12 cellular contexts compared by ENCODE assay signal in the genomic region with DNA sequence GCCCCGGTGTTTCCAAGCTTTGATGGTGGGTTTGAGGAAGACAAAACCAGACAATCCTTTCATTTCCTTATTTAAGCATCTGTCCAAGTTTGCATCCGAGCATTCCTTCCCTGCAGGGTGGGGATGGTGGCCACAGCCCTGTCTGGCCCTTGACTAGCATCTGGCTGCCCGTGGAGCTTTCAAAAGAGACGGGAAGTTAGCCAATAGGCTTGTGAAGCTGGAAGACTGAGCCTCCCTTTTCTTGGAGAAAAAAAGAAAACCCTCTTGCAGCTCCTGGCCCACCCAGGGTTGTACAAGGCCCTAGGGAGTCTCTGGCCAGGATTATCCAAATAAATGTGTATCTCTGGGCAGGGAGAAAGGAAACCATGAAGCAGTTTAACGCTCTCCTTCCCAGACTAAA.
DNase-seq lines count a peak whose midpoint lies in the region; ATAC-seq and TF ChIP-seq lines count a peak whose summit lies in the region.
"Had no signal": no experiment of that assay in that cellular context is flagged by ENCODE, and none has a peak within 500 bp of the region (broad histone marks: within the 10 kb centered on the region; RNA-seq: fewer than 3 reads in every experiment).

No MANE protein-coding gene starts in this region.

- no peaks in the 10 kb centered on the region for H3K9me3 ChIP-seq in adrenal gland (replicated peaks in 1 of 3)
- peaks cover 0 to 4% (median 0%) of the 10 kb centered on the region in 11 donors for H3K9me3 ChIP-seq in heart right ventricle

- no peaks in the 10 kb centered on the region for H3K27me3 Mint-ChIP-seq in activated CD8-positive, alpha-beta memory T cell treated with anti-CD3 and anti-CD28 coated beads, Interleukin-2, amount 10 ng/mL, durations not matched to agents 7 days and 5 days

- WGBS in adrenal gland, 4 donors, result 59 to 81% (median 64%) methylated on average over 5 of the region's 5 CpGs
- 23 to 26% methylated on average over 5 of the region's 5 CpGs for WGBS in heart right ventricle, 2 donors

- intact Hi-C loops in adrenal gland (cut with DNase I) (no loop called here), heart right ventricle (cut with DNase I) (no loop called here)

- H3K36me3 ChIP-seq in adrenal gland (replicated peaks in 1 of 2) (no peaks in the 10 kb centered on the region), heart right ventricle (peaks cover 0 to under 1% (median 0%) of the 10 kb centered on the region in 9 donors)

- H3K4me1 ChIP-seq in adrenal gland (replicated peaks in 1 of 2) (no peaks in the 10 kb centered on the region), heart right ventricle (peaks cover 11 to 72% (median 53%) of the 10 kb centered on the region in 9 donors)

- H3K4me1 Mint-ChIP-seq in activated CD8-positive, alpha-beta memory T cell treated with anti-CD3 and anti-CD28 coated beads, Interleukin-2, amount 10 ng/mL, durations not matched to agents 7 days and 5 days, result peaks cover 65% of the 10 kb centered on the region
- H3K4me1 Mint-ChIP-seq: neural crest cell had no signal

- H3K4me3 ChIP-seq in adrenal gland (no peak overlapping the region), heart right ventricle (no peak overlapping the region)
- H3K4me3 ChIP-seq: SK-N-MC had no signal

- ATAC-seq in heart right ventricle (peak; percentile 45 to 69 (median 58)), HG03108 (IDR thresholded peaks at IDR 0.05; ENCODE audit: unreplicated experiment) (no peak)
- no peak for ATAC-seq in activated CD8-positive, alpha-beta memory T cell treated with anti-CD3 and anti-CD28 coated beads, Interleukin-2, amount 10 ng/mL, durations not matched to agents 7 days and 5 days

- no peak overlapping the region for H3K27ac Mint-ChIP-seq in activated CD8-positive, alpha-beta memory T cell treated with anti-CD3 and anti-CD28 coated beads, Interleukin-2, amount 10 ng/mL, durations not matched to agents 7 days and 5 days

- DNase-seq in HCEC 1CT (peak; percentile 42), adrenal gland (peak in 4 of 7 donors; percentile 37 to 69 (median 40)), heart right ventricle (peak; percentile 38 to 51), NCI-H2029 (lab: John Stamatoyannopoulos, UW) (no peak)
- DNase-seq in stimulated activated CD8-positive, alpha-beta memory T cell treated with anti-CD3 and anti-CD28 coated beads, Interleukin-4, amount 100 ng/mL, for 48 hours, result peak; percentile 19
- DNase-seq in stimulated activated naive CD4-positive, alpha-beta T cell (lab: John Stamatoyannopoulos, UW), result no peak
- DNase-seq in activated CD8-positive, alpha-beta memory T cell treated with anti-CD3 and anti-CD28 coated beads, Interleukin-2, amount 10 ng/mL, durations not matched to agents 7 days and 5 days, result no peak
- DNase-seq: activated CD4-positive, alpha-beta T cell treated with anti-CD3 and anti-CD28 coated beads, Interleukin-2, amount 50 U/mL, for 4 hours; NCI-H2081 treated with DMSO at 0.1 percent for 48 hours had no signal

- H3K36me3 Mint-ChIP-seq in activated CD8-positive, alpha-beta memory T cell treated with anti-CD3 and anti-CD28 coated beads, Interleukin-2, amount 10 ng/mL, durations not matched to agents 7 days and 5 days, result peaks cover 36% of the 10 kb centered on the region

- H3K9me3 Mint-ChIP-seq in activated CD8-positive, alpha-beta memory T cell treated with anti-CD3 and anti-CD28 coated beads, Interleukin-2, amount 10 ng/mL, durations not matched to agents 7 days and 5 days (ENCODE audit: low read depth), result no peaks in the 10 kb centered on the region
- H3K9me3 Mint-ChIP-seq: neural crest cell had no signal

- no peak for TF ChIP-seq POLR2A in adrenal gland (IDR thresholded peaks at IDR 0.05)

- TF ChIP-seq CTCF in adrenal gland (IDR thresholded peaks at IDR 0.05) (no peak), heart right ventricle (IDR thresholded peaks at IDR 0.05) (no peak)

- CTCF ChIA-PET in activated CD8-positive, alpha-beta memory T cell treated with anti-CD3 and anti-CD28 coated beads, Interleukin-2, amount 10 ng/mL, durations not matched to agents 7 days and 5 days (lab: Charles Lee), result interaction anchor here (1.1 to 1.7 kb wide), 3 partner anchors 7 to 85 kb away, joined by 3 to 7 read pairs (median 5); no protein-coding TSS in a partner anchor

- H3K27ac ChIP-seq in adrenal gland (peak overlapping the region in 2 of 5 donors; percentile 9 to 69), heart right ventricle (peak overlapping the region in 7 of 10 donors; percentile 31 to 71 (median 53))
- H3K27ac ChIP-seq: SK-N-MC had no signal

- no peak overlapping the region for H3K4me3 Mint-ChIP-seq in activated CD8-positive, alpha-beta memory T cell treated with anti-CD3 and anti-CD28 coated beads, Interleukin-2, amount 10 ng/mL, durations not matched to agents 7 days and 5 days
- H3K4me3 Mint-ChIP-seq: neural crest cell had no signal

- no peaks in the 10 kb centered on the region for H3K27me3 ChIP-seq in adrenal gland
- no peaks in the 10 kb centered on the region for H3K27me3 ChIP-seq in heart right ventricle

Comparison
In these comparisons a context has a peak if more than half of its experiments do, and no peak if none do; other contexts are left out.
1. DNase-seq: peak in HCEC 1CT (single experiment), adrenal gland (4 of 7), heart right ventricle (2 of 2) and stimulated activated CD8-positive, alpha-beta memory T cell treated with anti-CD3 and anti-CD28 coated beads, Interleukin-4, amount 100 ng/mL, for 48 hours (single experiment); none in stimulated activated naive CD4-positive, alpha-beta T cell (0 of 6), NCI-H2029 (single experiment) and activated CD8-positive, alpha-beta memory T cell treated with anti-CD3 and anti-CD28 coated beads, Interleukin-2, amount 10 ng/mL, durations not matched to agents 7 days and 5 days (single experiment).
2. ATAC-seq: peak in heart right ventricle (8 of 8); none in activated CD8-positive, alpha-beta memory T cell treated with anti-CD3 and anti-CD28 coated beads, Interleukin-2, amount 10 ng/mL, durations not matched to agents 7 days and 5 days (single experiment) and HG03108 (single experiment).